In genomic region chr18:75868031-75868430, GRCh38 we compare ENCODE assay signal across 18 cellular contexts.
"Had no signal": no experiment of that assay in that cellular context is flagged by ENCODE, and none has a peak within 500 bp of the region (broad histone marks: within the 10 kb centered on the region; RNA-seq: fewer than 3 reads in every experiment).

No MANE protein-coding gene starts in this region.

- DNase-seq: cortex of kidney; dorsolateral prefrontal cortex; effector CD8-positive, alpha-beta T cell; heart right ventricle; hypothalamus; islet precursor cell; mammary epithelial cell; naive B cell; psoas muscle; stimulated activated CD4-positive, alpha-beta T cell treated with anti-CD3 and anti-CD28 coated beads, Interleukin-2, amount 100 ng/mL, for 48 hours; stimulated activated naive CD8-positive, alpha-beta T cell treated with anti-CD3 and anti-CD28 coated beads, Interleukin-15, Interleukin-2, amounts not matched to agents 100 U/mL and 50 U/mL, for 24 hours; tibial artery; upper lobe of right lung had no signal

- H3K27me3 ChIP-seq: heart right ventricle, tibial artery, upper lobe of right lung, vagina had no signal

- H3K27ac ChIP-seq: dorsolateral prefrontal cortex, heart right ventricle, psoas muscle, skin epidermis, upper lobe of right lung, vagina had no signal

- H3K36me3 ChIP-seq: heart right ventricle, tibial artery, upper lobe of right lung, vagina had no signal

- ATAC-seq: esophagus mucosa; heart right ventricle; left lobe of liver; psoas muscle; sciatic nerve; stimulated activated naive CD8-positive, alpha-beta T cell treated with anti-CD3 and anti-CD28 coated beads, Interleukin-15, Interleukin-2, amounts not matched to agents 100 U/mL and 50 U/mL, for 24 hours; upper lobe of right lung had no signal

- H3K4me3 ChIP-seq: dorsolateral prefrontal cortex, heart right ventricle, psoas muscle, skin epidermis, tibial artery, upper lobe of right lung, vagina had no signal

- H3K4me1 ChIP-seq: heart right ventricle, upper lobe of right lung, vagina had no signal

- H3K9me3 ChIP-seq: heart right ventricle, psoas muscle, tibial artery, upper lobe of right lung, vagina had no signal
